8 cellular contexts compared by ENCODE assay signal in genomic region chr2:178016612-178017011, GRCh38.
"Had no signal": no experiment of that assay in that cellular context is flagged by ENCODE, and none has a peak within 500 bp of the region (broad histone marks: within the 10 kb centered on the region; RNA-seq: fewer than 3 reads in every experiment).

No MANE protein-coding gene starts in this region.

- FAIRE-seq: G401.6, GM12878, GM12891, GM12892, GM18507, GM19239 had no signal

- H3K4me3 ChIP-seq: GM12878 had no signal

- ATAC-seq: GM12878 had no signal

- DNase-seq: GDM1, GF-D8 had no signal
